In genomic region chr4:73067971-73068394, GRCh38 we compare ENCODE assay signal across 8 cellular contexts. TPM values are rescaled to one million over a fixed set of nuclear protein-coding genes. Genes with fewer than 3 reads are reported as not detected.
DNase-seq lines count a peak whose midpoint lies in the region; ATAC-seq and TF ChIP-seq lines count a peak whose summit lies in the region.

No MANE protein-coding gene starts in this region.

- peak; percentile 20 for DNase-seq in NCI-H82 (lab: John Stamatoyannopoulos, UW)
- no peak for DNase-seq in NCI-H82 treated with DMSO at 0.1 percent for 48 hours (lab: John Stamatoyannopoulos, UW; ENCODE audit: unreplicated experiment)
- peak; percentile 52 for DNase-seq in activated CD8-positive, alpha-beta T cell treated with anti-CD3 and anti-CD28 coated beads for 36 hours
- DNase-seq in glutamatergic neuron = no peak
- DNase-seq in stimulated activated CD4-positive, alpha-beta T cell treated with anti-CD3 and anti-CD28 coated beads, Interleukin-15, amount 100 ng/mL, for 24 hours = peak; percentile 50
- DNase-seq in NCI-H510A (lab: John Stamatoyannopoulos, UW) = no peak
- no peak for DNase-seq in effector CD4-positive, alpha-beta T cell

- peaks cover 23% of the 10 kb centered on the region for H3K36me3 Mint-ChIP-seq in activated CD8-positive, alpha-beta T cell treated with anti-CD3 and anti-CD28 coated beads for 36 hours (ENCODE audit: low read depth)
- H3K36me3 Mint-ChIP-seq in glutamatergic neuron (ENCODE audit: unreplicated experiment) = no peaks in the 10 kb centered on the region

- H3K9me3 Mint-ChIP-seq in activated CD8-positive, alpha-beta T cell treated with anti-CD3 and anti-CD28 coated beads for 36 hours = no peaks in the 10 kb centered on the region
- peaks cover 7% of the 10 kb centered on the region for H3K9me3 Mint-ChIP-seq in glutamatergic neuron (ENCODE audit: unreplicated experiment)

- peak overlapping the region; percentile 82 for H3K4me3 Mint-ChIP-seq in activated CD8-positive, alpha-beta T cell treated with anti-CD3 and anti-CD28 coated beads for 36 hours
- peak overlapping the region; percentile 98 for H3K4me3 Mint-ChIP-seq in glutamatergic neuron (ENCODE audit: unreplicated experiment)

- peak overlapping the region; percentile 98 for H3K27ac Mint-ChIP-seq in activated CD8-positive, alpha-beta T cell treated with anti-CD3 and anti-CD28 coated beads for 36 hours
- H3K27ac Mint-ChIP-seq in glutamatergic neuron (ENCODE audit: unreplicated experiment) = peak overlapping the region; percentile 99

- H3K27me3 Mint-ChIP-seq in activated CD8-positive, alpha-beta T cell treated with anti-CD3 and anti-CD28 coated beads for 36 hours = no peaks in the 10 kb centered on the region
- H3K27me3 Mint-ChIP-seq in glutamatergic neuron (ENCODE audit: unreplicated experiment) = peaks cover 3% of the 10 kb centered on the region

- ATAC-seq in activated CD8-positive, alpha-beta T cell treated with anti-CD3 and anti-CD28 coated beads for 36 hours = no peak
- ATAC-seq in HG02970 (IDR thresholded peaks at IDR 0.05; ENCODE audit: low FRiP score, unreplicated experiment) = no peak

- no peak for TF ChIP-seq CTCF in activated CD8-positive, alpha-beta T cell treated with anti-CD3 and anti-CD28 coated beads for 36 hours (IDR thresholded peaks at IDR 0.05)
- TF ChIP-seq CTCF in glutamatergic neuron (IDR thresholded peaks at IDR 0.05; ENCODE audit: partially characterized antibody, unreplicated experiment) = no peak

- intact Hi-C loops in activated CD8-positive, alpha-beta T cell treated with anti-CD3 and anti-CD28 coated beads for 36 hours (cut with micrococcal nuclease) = no loop called here

- CTCF ChIA-PET in activated CD8-positive, alpha-beta T cell treated with anti-CD3 and anti-CD28 coated beads for 36 hours (lab: Charles Lee) = interaction anchor here (1.3 to 1.8 kb wide), 3 partner anchors 30 to 190 kb away, joined by 4 to 7 read pairs (median 5); partner anchors contain the start of gene ANKRD17

- peaks cover 45% of the 10 kb centered on the region for H3K4me1 Mint-ChIP-seq in activated CD8-positive, alpha-beta T cell treated with anti-CD3 and anti-CD28 coated beads for 36 hours (ENCODE audit: low read depth)
- peaks cover 12% of the 10 kb centered on the region for H3K4me1 Mint-ChIP-seq in glutamatergic neuron (ENCODE audit: low read depth, unreplicated experiment)

- POLR2A ChIA-PET in activated CD8-positive, alpha-beta T cell treated with anti-CD3 and anti-CD28 coated beads for 36 hours (lab: Charles Lee) = interaction anchor here (4.7 kb wide), 1 partner anchor 191 kb away, joined by 30 read pairs; the partner anchor contains the start of gene ANKRD17

RNA-seq across cellular contexts. Expression of gene COX18, which starts 1.5 kb away (rescaled TPM):
- 10 to 100 TPM; 25.7 to 26.8 TPM for total RNA-seq in activated CD8-positive, alpha-beta T cell treated with anti-CD3 and anti-CD28 coated beads for 36 hours
- 20.2 TPM for total RNA-seq in glutamatergic neuron (ENCODE audit: unreplicated experiment)

Comparison
In these comparisons a context has a peak if more than half of its experiments do, and no peak if none do; other contexts are left out.
1. DNase-seq: peak in NCI-H82 (single experiment), activated CD8-positive, alpha-beta T cell treated with anti-CD3 and anti-CD28 coated beads for 36 hours (single experiment) and stimulated activated CD4-positive, alpha-beta T cell treated with anti-CD3 and anti-CD28 coated beads, Interleukin-15, amount 100 ng/mL, for 24 hours (single experiment); none in NCI-H82 treated with DMSO at 0.1 percent for 48 hours (single experiment), glutamatergic neuron (single experiment), NCI-H510A (single experiment) and effector CD4-positive, alpha-beta T cell (single experiment).